ENCODE assay signal across 1 cellular context in genomic region chr3:48664929-48665328, GRCh38.
TF ChIP-seq lines count a peak whose summit lies in the region.

No MANE protein-coding gene starts in this region.

TF ChIP-seq in HCT116, 20 proteins besides CTCF, POLR2A, EP300 and RAD21 (continued from another document):
- TF ChIP-seq ELF1 (IDR thresholded peaks at IDR 0.05; ENCODE audit: borderline replicate concordance, low read depth) (no peak), YY1 (IDR thresholded peaks at IDR 0.05; ENCODE audit: extremely low read depth, insufficient replicate concordance, low read depth, low read length) (no peak), EZH2 (IDR thresholded peaks at IDR 0.05) (no peak)
TF ChIP-seq in HCT116: peak in this region for 0.
